In genomic region chr19:5773276-5773675, GRCh38 we compare ENCODE assay signal across 1 cellular context.
A peak's percentile ranks its signal among the peaks of the same experiment; 100 is the strongest.
TF ChIP-seq lines count a peak whose summit lies in the region.

No MANE protein-coding gene starts in this region.

TF ChIP-seq in HepG2, 621 proteins besides CTCF, POLR2A, EP300 and RAD21:
- TF ChIP-seq ZNF878 (CRISPR knock-in tag; IDR thresholded peaks at IDR 0.05) (no peak), EED (CRISPR knock-in tag; IDR thresholded peaks at IDR 0.05) (0 out of 2 replicates have a peak, but pooled peaks have one; percentile 24)
TF ChIP-seq in HepG2: peak in this region for 1.
